1 cellular context compared by ENCODE assay signal in the genomic region with DNA sequence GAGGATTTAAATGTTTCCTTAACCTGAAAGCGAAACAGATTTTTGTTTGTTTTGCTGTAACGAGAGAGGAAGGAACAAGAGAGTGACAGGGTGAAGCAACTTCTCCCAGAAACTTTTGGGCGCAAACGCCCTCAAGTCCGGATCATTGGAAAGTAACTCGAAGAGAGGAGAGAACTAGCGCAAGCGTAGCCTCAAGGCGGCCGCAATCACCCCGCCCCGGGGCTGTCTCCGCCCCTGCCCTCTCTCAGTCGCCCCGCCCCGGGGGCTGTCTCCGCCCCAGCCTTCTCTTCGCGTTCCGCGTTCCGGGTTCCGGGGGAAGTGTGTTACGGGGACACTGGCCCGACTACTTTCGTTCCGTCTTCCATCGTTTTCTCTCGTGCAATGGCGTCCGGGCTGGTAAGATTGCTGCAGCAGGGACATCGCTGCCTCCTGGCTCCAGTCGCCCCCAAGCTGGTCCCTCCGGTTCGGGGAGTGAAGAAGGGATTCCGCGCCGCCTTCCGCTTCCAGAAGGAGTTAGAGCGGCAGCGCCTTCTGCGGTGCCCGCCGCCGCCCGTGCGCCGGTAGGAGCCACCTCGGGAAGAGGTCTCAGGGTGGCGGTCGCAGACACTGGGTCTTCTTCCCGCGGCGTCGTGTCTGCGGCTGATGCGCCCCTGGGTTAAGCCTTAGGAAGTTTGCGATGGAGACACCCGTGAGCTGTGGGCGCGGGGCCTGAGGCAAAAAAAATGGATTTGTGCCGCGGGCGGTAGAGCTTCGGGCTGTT.
TF ChIP-seq lines count a peak whose summit lies in the region.

Gene MRPL44, plus strand, starts transcription at position 372 of the 760 bp plus-strand sequence. Its CDS starts 10 bp downstream, at position 382.

TF ChIP-seq in HepG2, 621 proteins besides CTCF, POLR2A, EP300 and RAD21 (continued from another document and continues in another):
- peak; percentile 89 for TF ChIP-seq ARID5B (CRISPR knock-in tag; IDR thresholded peaks at IDR 0.05)
- peak; percentile 99 for TF ChIP-seq ELF3 (CRISPR knock-in tag; IDR thresholded peaks at IDR 0.05)
- no peak for TF ChIP-seq PRPF4 (IDR thresholded peaks at IDR 0.05; ENCODE audit: low read depth, low read length, poor library complexity, severe bottlenecking)
- TF ChIP-seq AGO1 (IDR thresholded peaks at IDR 0.05; ENCODE audit: low read depth, low read length, poor library complexity, severe bottlenecking) = peak; percentile 85
- peak; percentile 92 for TF ChIP-seq RXRB (CRISPR knock-in tag; IDR thresholded peaks at IDR 0.05; ENCODE audit: borderline replicate concordance)
- peak; percentile 14 for TF ChIP-seq ZFP36 (IDR thresholded peaks at IDR 0.05; ENCODE audit: borderline replicate concordance, low read depth, low read length, partially characterized antibody)
- TF ChIP-seq, protein P1, sequence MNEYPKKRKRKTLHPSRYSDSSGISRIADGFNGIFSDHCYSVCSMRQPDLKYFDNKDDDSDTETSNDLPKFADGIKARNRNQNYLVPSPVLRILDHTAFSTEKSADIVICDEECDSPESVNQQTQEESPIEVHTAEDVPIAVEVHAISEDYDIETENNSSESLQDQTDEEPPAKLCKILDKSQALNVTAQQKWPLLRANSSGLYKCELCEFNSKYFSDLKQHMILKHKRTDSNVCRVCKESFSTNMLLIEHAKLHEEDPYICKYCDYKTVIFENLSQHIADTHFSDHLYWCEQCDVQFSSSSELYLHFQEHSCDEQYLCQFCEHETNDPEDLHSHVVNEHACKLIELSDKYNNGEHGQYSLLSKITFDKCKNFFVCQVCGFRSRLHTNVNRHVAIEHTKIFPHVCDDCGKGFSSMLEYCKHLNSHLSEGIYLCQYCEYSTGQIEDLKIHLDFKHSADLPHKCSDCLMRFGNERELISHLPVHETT (CRISPR knock-in tag; conservative IDR thresholded peaks at IDR 0.05) = peak; percentile 97
- no peak for TF ChIP-seq NFE2L2 (IDR thresholded peaks at IDR 0.05; ENCODE audit: low read length)
- TF ChIP-seq, protein P2, sequence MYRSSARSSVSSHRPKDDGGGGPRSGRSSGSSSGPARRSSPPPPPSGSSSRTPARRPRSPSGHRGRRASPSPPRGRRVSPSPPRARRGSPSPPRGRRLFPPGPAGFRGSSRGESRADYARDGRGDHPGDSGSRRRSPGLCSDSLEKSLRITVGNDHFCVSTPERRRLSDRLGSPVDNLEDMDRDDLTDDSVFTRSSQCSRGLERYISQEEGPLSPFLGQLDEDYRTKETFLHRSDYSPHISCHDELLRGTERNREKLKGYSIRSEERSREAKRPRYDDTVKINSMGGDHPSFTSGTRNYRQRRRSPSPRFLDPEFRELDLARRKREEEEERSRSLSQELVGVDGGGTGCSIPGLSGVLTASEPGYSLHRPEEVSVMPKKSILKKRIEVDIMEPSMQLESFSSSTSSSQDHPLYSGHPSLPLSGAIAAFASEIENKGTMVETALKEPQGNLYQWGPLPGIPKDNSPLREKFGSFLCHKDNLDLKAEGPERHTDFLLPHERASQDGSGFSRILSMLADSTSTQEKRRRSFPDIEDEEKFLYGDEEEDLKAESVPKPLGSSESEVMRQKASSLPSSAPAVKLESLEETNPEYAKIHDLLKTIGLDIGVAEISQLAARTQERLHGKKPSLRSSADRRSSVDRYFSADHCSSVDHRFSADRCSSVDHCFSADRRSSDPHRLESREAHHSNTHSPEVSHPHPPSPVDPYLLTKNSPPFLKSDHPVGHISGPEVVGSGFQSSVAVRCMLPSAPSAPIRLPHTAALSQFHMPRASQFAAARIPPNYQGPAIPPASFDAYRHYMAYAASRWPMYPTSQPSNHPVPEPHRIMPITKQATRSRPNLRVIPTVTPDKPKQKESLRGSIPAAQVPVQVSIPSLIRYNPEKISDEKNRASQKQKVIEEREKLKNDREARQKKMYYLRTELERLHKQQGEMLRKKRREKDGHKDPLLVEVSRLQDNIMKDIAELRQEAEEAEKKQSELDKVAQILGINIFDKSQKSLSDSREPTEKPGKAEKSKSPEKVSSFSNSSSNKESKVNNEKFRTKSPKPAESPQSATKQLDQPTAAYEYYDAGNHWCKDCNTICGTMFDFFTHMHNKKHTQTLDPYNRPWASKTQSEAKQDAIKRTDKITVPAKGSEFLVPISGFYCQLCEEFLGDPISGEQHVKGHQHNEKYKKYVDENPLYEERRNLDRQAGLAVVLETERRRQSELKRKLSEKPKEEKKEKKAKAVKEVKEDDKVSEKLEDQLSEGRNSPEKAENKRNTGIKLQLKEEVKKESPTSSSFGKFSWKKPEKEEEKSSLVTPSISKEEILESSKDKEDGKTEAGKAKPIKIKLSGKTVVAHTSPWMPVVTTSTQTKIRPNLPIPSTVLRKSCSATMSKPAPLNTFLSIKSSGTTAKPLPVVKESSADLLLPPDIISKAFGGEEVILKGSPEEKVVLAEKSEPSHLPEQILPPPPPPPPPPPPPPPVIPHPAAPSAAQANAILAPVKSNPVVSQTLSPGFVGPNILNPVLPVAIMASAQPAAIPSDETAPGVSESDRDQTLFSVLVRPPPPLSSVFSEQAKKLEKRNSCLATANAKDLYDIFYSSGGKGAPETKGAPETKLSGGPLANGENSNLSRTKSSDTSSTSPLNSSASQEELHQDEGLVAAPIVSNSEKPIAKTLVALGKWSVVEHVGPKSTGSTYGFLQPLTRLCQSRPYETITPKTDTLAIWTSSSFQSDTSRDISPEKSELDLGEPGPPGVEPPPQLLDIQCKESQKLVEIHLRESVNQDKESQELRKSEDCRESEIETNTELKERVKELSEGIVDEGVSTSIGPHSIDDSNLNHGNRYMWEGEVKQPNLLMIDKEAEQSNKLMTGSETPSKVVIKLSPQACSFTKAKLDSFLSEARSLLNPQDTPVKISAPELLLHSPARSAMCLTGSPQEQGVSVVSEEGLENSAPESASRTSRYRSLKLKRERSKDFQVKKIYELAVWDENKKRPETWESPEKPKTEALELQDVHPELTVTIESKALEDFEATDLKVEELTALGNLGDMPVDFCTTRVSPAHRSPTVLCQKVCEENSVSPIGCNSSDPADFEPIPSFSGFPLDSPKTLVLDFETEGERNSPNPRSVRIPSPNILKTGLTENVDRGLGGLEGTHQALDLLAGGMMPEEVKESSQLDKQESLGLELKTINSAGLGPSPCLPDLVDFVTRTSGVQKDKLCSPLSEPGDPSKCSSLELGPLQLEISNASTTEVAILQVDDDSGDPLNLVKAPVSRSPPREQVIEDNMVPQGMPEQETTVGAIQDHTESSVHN (CRISPR knock-in tag; IDR thresholded peaks at IDR 0.05) = peak; percentile 99
- TF ChIP-seq GATA4 (IDR thresholded peaks at IDR 0.05; ENCODE audit: borderline replicate concordance, low read depth) = peak; percentile 85; the same call in 1 of the 2 replicates
- peak; percentile 99 for TF ChIP-seq YY1 (IDR thresholded peaks at IDR 0.05; ENCODE audit: insufficient read depth, insufficient replicate concordance, low read depth, low read length)
- peak; percentile 87 for TF ChIP-seq THRA (CRISPR knock-in tag; IDR thresholded peaks at IDR 0.05; ENCODE audit: borderline replicate concordance)
- peak; percentile 93 for TF ChIP-seq ISL2 (CRISPR knock-in tag; IDR thresholded peaks at IDR 0.05)
- no peak for TF ChIP-seq ATF7 (IDR thresholded peaks at IDR 0.05)
- TF ChIP-seq ATF7 (CRISPR knock-in tag; IDR thresholded peaks at IDR 0.05) = peak; percentile 92
- peak; percentile 83; the same call in 1 of the 2 replicates for TF ChIP-seq ZNF740 (CRISPR knock-in tag; IDR thresholded peaks at IDR 0.05)
- TF ChIP-seq TAF1 (CRISPR knock-in tag; IDR thresholded peaks at IDR 0.05) = peak; percentile 99
- peak; percentile 92 for TF ChIP-seq PHF21A (CRISPR knock-in tag; IDR thresholded peaks at IDR 0.05)
- TF ChIP-seq, protein P3, sequence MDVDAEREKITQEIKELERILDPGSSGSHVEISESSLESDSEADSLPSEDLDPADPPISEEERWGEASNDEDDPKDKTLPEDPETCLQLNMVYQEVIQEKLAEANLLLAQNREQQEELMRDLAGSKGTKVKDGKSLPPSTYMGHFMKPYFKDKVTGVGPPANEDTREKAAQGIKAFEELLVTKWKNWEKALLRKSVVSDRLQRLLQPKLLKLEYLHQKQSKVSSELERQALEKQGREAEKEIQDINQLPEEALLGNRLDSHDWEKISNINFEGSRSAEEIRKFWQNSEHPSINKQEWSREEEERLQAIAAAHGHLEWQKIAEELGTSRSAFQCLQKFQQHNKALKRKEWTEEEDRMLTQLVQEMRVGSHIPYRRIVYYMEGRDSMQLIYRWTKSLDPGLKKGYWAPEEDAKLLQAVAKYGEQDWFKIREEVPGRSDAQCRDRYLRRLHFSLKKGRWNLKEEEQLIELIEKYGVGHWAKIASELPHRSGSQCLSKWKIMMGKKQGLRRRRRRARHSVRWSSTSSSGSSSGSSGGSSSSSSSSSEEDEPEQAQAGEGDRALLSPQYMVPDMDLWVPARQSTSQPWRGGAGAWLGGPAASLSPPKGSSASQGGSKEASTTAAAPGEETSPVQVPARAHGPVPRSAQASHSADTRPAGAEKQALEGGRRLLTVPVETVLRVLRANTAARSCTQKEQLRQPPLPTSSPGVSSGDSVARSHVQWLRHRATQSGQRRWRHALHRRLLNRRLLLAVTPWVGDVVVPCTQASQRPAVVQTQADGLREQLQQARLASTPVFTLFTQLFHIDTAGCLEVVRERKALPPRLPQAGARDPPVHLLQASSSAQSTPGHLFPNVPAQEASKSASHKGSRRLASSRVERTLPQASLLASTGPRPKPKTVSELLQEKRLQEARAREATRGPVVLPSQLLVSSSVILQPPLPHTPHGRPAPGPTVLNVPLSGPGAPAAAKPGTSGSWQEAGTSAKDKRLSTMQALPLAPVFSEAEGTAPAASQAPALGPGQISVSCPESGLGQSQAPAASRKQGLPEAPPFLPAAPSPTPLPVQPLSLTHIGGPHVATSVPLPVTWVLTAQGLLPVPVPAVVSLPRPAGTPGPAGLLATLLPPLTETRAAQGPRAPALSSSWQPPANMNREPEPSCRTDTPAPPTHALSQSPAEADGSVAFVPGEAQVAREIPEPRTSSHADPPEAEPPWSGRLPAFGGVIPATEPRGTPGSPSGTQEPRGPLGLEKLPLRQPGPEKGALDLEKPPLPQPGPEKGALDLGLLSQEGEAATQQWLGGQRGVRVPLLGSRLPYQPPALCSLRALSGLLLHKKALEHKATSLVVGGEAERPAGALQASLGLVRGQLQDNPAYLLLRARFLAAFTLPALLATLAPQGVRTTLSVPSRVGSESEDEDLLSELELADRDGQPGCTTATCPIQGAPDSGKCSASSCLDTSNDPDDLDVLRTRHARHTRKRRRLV (CRISPR knock-in tag; IDR thresholded peaks at IDR 0.05) = peak; percentile 94
- TF ChIP-seq SMYD3 (CRISPR knock-in tag; IDR thresholded peaks at IDR 0.05) = peak; percentile 71; the same call in 1 of the 2 replicates
- no peak for TF ChIP-seq TCF7L2 (IDR thresholded peaks at IDR 0.05; ENCODE audit: low read depth, low read length)
- TF ChIP-seq ZNF883 (CRISPR knock-in tag; IDR thresholded peaks at IDR 0.05; ENCODE audit: not compliant biosample characterization) = peak; percentile 98
- TF ChIP-seq, protein P4, sequence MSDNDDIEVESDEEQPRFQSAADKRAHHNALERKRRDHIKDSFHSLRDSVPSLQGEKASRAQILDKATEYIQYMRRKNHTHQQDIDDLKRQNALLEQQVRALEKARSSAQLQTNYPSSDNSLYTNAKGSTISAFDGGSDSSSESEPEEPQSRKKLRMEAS (IDR thresholded peaks at IDR 0.05) = peak; percentile 97
- TF ChIP-seq TOE1 (CRISPR knock-in tag; IDR thresholded peaks at IDR 0.05) = peak; percentile 99; the same call in 1 of the 2 replicates
- TF ChIP-seq ZNF576 (CRISPR knock-in tag; IDR thresholded peaks at IDR 0.05) = 0 out of 2 replicates have a peak, but pooled peaks have one; percentile 79
